ENCODE assay signal across 10 cellular contexts in genomic region chr3:38662544-38662943, GRCh38. TPM values are rescaled to one million over a fixed set of nuclear protein-coding genes. Genes with fewer than 3 reads are reported as not detected.
DNase-seq lines count a peak whose midpoint lies in the region; ATAC-seq, FAIRE-seq and TF ChIP-seq lines count a peak whose summit lies in the region.
"Had no signal": no experiment of that assay in that cellular context is flagged by ENCODE, and none has a peak within 500 bp of the region (broad histone marks: within the 10 kb centered on the region; RNA-seq: fewer than 3 reads in every experiment).

No MANE protein-coding gene starts in this region.

- H3K4me1 Mint-ChIP-seq in CD8-positive, alpha-beta T cell (ENCODE audit: low read depth): no peaks in the 10 kb centered on the region

- no peaks in the 10 kb centered on the region for H3K4me1 ChIP-seq in CD8-positive, alpha-beta T cell (ENCODE audit: insufficient read depth, low read length)
- no peaks in the 10 kb centered on the region for H3K4me1 ChIP-seq in effector memory CD4-positive, alpha-beta T cell (ENCODE audit: control insufficient read depth, insufficient read depth, low read length, poor library complexity, severe bottlenecking)

- POLR2A ChIA-PET in CD8-positive, alpha-beta T cell (lab: Charles Lee): no interaction called here

- no peaks in the 10 kb centered on the region for H3K9me3 ChIP-seq in CD8-positive, alpha-beta T cell (ENCODE audit: low read length)
- H3K9me3 ChIP-seq in effector memory CD4-positive, alpha-beta T cell (ENCODE audit: control insufficient read depth, low read length): no peaks in the 10 kb centered on the region

- no peak overlapping the region for H3K27ac Mint-ChIP-seq in CD8-positive, alpha-beta T cell
- H3K27ac Mint-ChIP-seq: effector memory CD8-positive, alpha-beta T cell had no signal

- intact Hi-C loops in CD8-positive, alpha-beta T cell (cut with DNase I, micrococcal nuclease): no loop called here

- CTCF ChIA-PET in CD8-positive, alpha-beta T cell (lab: Charles Lee): interaction anchor here (0.9 to 1.0 kb wide), 2 partner anchors 11 to 16 kb away, joined by 3 read pairs; no protein-coding TSS in a partner anchor

- no peak overlapping the region for H3K4me3 ChIP-seq in CD8-positive, alpha-beta T cell (ENCODE audit: low read depth, low read length)
- H3K4me3 ChIP-seq in effector memory CD4-positive, alpha-beta T cell (ENCODE audit: insufficient read depth, low read depth, low read length, poor library complexity, severe bottlenecking): no peak overlapping the region
- H3K4me3 ChIP-seq: SK-N-MC had no signal

- no peak overlapping the region for H3K27ac ChIP-seq in CD8-positive, alpha-beta T cell (ENCODE audit: low read depth, low read length)
- no peak overlapping the region for H3K27ac ChIP-seq in effector memory CD4-positive, alpha-beta T cell (ENCODE audit: insufficient read depth, low read length, poor library complexity, severe bottlenecking)
- H3K27ac ChIP-seq: SK-N-MC had no signal

- FAIRE-seq in D721Med (lab: Jason Lieb, UNC) (no peak), HTR-8/SVneo (lab: Jason Lieb, UNC) (peak; percentile 65)

- H3K36me3 ChIP-seq in CD8-positive, alpha-beta T cell (ENCODE audit: insufficient read depth, low read length): no peaks in the 10 kb centered on the region
- no peaks in the 10 kb centered on the region for H3K36me3 ChIP-seq in effector memory CD4-positive, alpha-beta T cell (ENCODE audit: control insufficient read depth, insufficient read depth, low read length)

- peaks cover 38% of the 10 kb centered on the region for H3K27me3 Mint-ChIP-seq in CD8-positive, alpha-beta T cell (ENCODE audit: low read depth)

- DNase-seq in D721Med (ENCODE audit: insufficient read length, low spot score) (no peak), HTR-8/SVneo (ENCODE audit: insufficient read length, low spot score) (no peak), SK-MEL-5 (ENCODE audit: low read depth, low spot score) (peak; percentile 77), iPS-NIHi7 (ENCODE audit: extremely low spot score) (peak; percentile 60), ureter (ENCODE audit: low spot score) (no peak), NCI-H1436 (lab: John Stamatoyannopoulos, UW) (no peak)
- no peak for DNase-seq in CD8-positive, alpha-beta T cell
- no peak for DNase-seq in effector memory CD4-positive, alpha-beta T cell
- DNase-seq: effector memory CD8-positive, alpha-beta T cell had no signal

- TF ChIP-seq CTCF in D721Med (IDR thresholded peaks at IDR 0.05; ENCODE audit: insufficient read depth, missing control alignments): peak; percentile 69
- TF ChIP-seq CTCF in CD8-positive, alpha-beta T cell (IDR thresholded peaks at IDR 0.05): no peak

- peaks cover 17% of the 10 kb centered on the region for H3K9me3 Mint-ChIP-seq in CD8-positive, alpha-beta T cell

- no peaks in the 10 kb centered on the region for H3K36me3 Mint-ChIP-seq in CD8-positive, alpha-beta T cell

- no peak overlapping the region for H3K4me3 Mint-ChIP-seq in CD8-positive, alpha-beta T cell
- H3K4me3 Mint-ChIP-seq: effector memory CD8-positive, alpha-beta T cell had no signal

- H3K27me3 ChIP-seq in CD8-positive, alpha-beta T cell (ENCODE audit: insufficient read depth, low read length): no peaks in the 10 kb centered on the region
- no peaks in the 10 kb centered on the region for H3K27me3 ChIP-seq in effector memory CD4-positive, alpha-beta T cell (replicated peaks; ENCODE audit: control insufficient read depth, insufficient read depth, low read length, poor library complexity, severe bottlenecking)

- in situ Hi-C loops in SK-MEL-5 (cut with HindIII; ENCODE audit: low pct_unique_long_range_greater_than_20kb, low sequenced_read_pairs): loop anchor here (25.0 kb wide), 1 partner anchor 150 kb away; no protein-coding TSS in a partner anchor

- ATAC-seq in CD8-positive, alpha-beta T cell: no peak
- ATAC-seq: effector memory CD8-positive, alpha-beta T cell had no signal

RNA-seq across cellular contexts. Expression of gene SCN5A, which starts 13.1 kb away (rescaled TPM):
- 0.51 and 1.0 TPM in 2 replicates for total RNA-seq in SK-MEL-5 (2014; rRNA removed; shearing (Covaris generic))
- 0.26 and 1.3 TPM in 2 replicates for polyA plus RNA-seq in SK-MEL-5 (2015; cell fraction: cytosol; rRNA removed)
- polyA plus RNA-seq in SK-MEL-5 (2015; cell fraction: nucleus; rRNA removed): 0.48 and 0.62 TPM in 2 replicates
- total RNA-seq in ureter: 3.5 TPM
- total RNA-seq in CD8-positive, alpha-beta T cell: under 1 TPM in 1 of 2 experiments, not detected in 1; 0.03 TPM

Comparison
In these comparisons a context has a peak if more than half of its experiments do, and no peak if none do; other contexts are left out.
1. DNase-seq: peak in SK-MEL-5 (single experiment) and iPS-NIHi7 (single experiment); none in D721Med (single experiment), HTR-8/SVneo (single experiment), ureter (single experiment), CD8-positive, alpha-beta T cell (0 of 7), effector memory CD4-positive, alpha-beta T cell (0 of 3) and NCI-H1436 (single experiment).